ENCODE assay signal across 1 cellular context in the genomic region with DNA sequence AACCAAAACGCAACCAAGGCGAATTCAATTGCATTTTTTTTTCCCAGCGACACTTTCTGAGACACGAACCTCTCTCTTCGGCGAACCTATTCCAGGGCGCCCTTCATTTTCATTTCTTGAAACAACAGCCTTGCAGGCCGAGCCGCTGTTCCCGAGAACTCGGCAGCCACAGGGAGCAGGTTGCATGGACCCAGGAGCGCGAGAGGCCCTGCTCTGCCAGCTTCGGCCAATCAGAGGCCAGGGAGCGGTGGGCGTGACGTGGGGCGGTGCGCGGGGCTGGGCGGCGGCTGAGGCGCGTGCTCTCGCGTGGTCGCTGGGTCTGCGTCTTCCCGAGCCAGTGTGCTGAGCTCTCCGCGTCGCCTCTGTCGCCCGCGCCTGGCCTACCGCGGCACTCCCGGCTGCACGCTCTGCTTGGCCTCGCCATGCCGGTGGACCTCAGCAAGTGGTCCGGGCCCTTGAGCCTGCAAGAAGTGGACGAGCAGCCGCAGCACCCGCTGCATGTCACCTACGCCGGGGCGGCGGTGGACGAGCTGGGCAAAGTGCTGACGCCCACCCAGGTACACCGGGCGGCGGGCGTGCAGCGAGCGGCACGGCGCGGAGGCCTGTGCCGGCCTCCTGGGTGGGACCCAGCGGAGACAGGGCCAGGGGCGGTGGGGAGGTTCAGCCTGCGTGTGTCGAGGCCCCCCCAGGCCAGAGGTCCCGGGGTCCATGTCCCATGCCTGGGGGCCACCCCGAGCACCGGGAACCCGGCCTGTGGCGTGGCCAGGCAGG.
TF ChIP-seq lines count a peak whose summit lies in the region.

A gene (plus strand): TSS at position 337 of the 771 bp plus-strand sequence. CDS start 86 bp downstream, at position 423.

TF ChIP-seq in HepG2, 621 proteins besides CTCF, POLR2A, EP300 and RAD21 (continued from another document and continues in another):
- TF ChIP-seq, protein P1, sequence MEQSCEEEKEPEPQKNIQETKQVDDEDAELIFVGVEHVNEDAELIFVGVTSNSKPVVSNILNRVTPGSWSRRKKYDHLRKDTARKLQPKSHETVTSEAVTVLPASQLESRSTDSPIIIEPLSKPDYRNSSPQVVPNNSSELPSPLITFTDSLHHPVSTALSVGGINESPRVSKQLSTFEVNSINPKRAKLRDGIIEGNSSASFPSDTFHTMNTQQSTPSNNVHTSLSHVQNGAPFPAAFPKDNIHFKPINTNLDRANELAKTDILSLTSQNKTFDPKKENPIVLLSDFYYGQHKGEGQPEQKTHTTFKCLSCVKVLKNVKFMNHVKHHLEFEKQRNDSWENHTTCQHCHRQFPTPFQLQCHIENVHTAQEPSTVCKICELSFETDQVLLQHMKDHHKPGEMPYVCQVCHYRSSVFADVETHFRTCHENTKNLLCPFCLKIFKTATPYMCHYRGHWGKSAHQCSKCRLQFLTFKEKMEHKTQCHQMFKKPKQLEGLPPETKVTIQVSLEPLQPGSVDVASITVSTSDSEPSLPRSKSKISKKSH (CRISPR knock-in tag; IDR thresholded peaks at IDR 0.05; ENCODE audit: borderline replicate concordance): 0 out of 2 replicates have a peak, but pooled peaks have one; percentile 50
- TF ChIP-seq, protein P2, sequence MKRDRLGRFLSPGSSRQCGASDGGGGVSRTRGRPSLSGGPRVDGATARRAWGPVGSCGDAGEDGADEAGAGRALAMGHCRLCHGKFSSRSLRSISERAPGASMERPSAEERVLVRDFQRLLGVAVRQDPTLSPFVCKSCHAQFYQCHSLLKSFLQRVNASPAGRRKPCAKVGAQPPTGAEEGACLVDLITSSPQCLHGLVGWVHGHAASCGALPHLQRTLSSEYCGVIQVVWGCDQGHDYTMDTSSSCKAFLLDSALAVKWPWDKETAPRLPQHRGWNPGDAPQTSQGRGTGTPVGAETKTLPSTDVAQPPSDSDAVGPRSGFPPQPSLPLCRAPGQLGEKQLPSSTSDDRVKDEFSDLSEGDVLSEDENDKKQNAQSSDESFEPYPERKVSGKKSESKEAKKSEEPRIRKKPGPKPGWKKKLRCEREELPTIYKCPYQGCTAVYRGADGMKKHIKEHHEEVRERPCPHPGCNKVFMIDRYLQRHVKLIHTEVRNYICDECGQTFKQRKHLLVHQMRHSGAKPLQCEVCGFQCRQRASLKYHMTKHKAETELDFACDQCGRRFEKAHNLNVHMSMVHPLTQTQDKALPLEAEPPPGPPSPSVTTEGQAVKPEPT (CRISPR knock-in tag; IDR thresholded peaks at IDR 0.05; ENCODE audit: low read depth): peak; percentile 67; the same call in 1 of the 2 replicates
- TF ChIP-seq NFE2L2 (IDR thresholded peaks at IDR 0.05; ENCODE audit: low read length) (no peak), TARDBP (CRISPR knock-in tag; IDR thresholded peaks at IDR 0.05) (peak; percentile 92; the same call in 1 of the 2 replicates), ZNF773 (CRISPR knock-in tag; IDR thresholded peaks at IDR 0.05; ENCODE audit: borderline replicate concordance) (peak; percentile 40), CBX5 (CRISPR knock-in tag; IDR thresholded peaks at IDR 0.05; ENCODE audit: borderline replicate concordance) (no peak), AHR (CRISPR knock-in tag; IDR thresholded peaks at IDR 0.05) (peak; percentile 81; the same call in 1 of the 2 replicates), ATAD3A (CRISPR knock-in tag; IDR thresholded peaks at IDR 0.05) (no peak), TGIF2 (CRISPR knock-in tag; IDR thresholded peaks at IDR 0.05) (peak; percentile 90), FOXK1 (CRISPR knock-in tag; IDR thresholded peaks at IDR 0.05; ENCODE audit: borderline replicate concordance, low read depth) (0 out of 2 replicates have a peak, but pooled peaks have one; percentile 51), ZNF263 (CRISPR knock-in tag; IDR thresholded peaks at IDR 0.05) (peak; percentile 70; the same call in 1 of the 2 replicates), HES4 (CRISPR knock-in tag; IDR thresholded peaks at IDR 0.05; ENCODE audit: borderline replicate concordance) (peak; percentile 97), EED (CRISPR knock-in tag; IDR thresholded peaks at IDR 0.05) (peak; percentile 17; the same call in 1 of the 2 replicates), ZFP90 (CRISPR knock-in tag; IDR thresholded peaks at IDR 0.05; ENCODE audit: borderline replicate concordance) (peak; percentile 78; the same call in 1 of the 2 replicates), HOXA7 (CRISPR knock-in tag; IDR thresholded peaks at IDR 0.05) (no peak), POLR2G (IDR thresholded peaks at IDR 0.05; ENCODE audit: low read depth, low read length) (peak; percentile 96), ZNF776 (CRISPR knock-in tag; IDR thresholded peaks at IDR 0.05) (peak; percentile 91)
- TF ChIP-seq, protein P3, sequence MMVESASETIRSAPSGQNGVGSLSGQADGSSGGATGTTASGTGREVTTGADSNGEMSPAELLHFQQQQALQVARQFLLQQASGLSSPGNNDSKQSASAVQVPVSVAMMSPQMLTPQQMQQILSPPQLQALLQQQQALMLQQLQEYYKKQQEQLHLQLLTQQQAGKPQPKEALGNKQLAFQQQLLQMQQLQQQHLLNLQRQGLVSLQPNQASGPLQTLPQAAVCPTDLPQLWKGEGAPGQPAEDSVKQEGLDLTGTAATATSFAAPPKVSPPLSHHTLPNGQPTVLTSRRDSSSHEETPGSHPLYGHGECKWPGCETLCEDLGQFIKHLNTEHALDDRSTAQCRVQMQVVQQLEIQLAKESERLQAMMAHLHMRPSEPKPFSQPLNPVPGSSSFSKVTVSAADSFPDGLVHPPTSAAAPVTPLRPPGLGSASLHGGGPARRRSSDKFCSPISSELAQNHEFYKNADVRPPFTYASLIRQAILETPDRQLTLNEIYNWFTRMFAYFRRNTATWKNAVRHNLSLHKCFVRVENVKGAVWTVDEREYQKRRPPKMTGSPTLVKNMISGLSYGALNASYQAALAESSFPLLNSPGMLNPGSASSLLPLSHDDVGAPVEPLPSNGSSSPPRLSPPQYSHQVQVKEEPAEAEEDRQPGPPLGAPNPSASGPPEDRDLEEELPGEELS (CRISPR knock-in tag; IDR thresholded peaks at IDR 0.05): peak; percentile 45; the same call in 1 of the 2 replicates
- TF ChIP-seq, protein P4, sequence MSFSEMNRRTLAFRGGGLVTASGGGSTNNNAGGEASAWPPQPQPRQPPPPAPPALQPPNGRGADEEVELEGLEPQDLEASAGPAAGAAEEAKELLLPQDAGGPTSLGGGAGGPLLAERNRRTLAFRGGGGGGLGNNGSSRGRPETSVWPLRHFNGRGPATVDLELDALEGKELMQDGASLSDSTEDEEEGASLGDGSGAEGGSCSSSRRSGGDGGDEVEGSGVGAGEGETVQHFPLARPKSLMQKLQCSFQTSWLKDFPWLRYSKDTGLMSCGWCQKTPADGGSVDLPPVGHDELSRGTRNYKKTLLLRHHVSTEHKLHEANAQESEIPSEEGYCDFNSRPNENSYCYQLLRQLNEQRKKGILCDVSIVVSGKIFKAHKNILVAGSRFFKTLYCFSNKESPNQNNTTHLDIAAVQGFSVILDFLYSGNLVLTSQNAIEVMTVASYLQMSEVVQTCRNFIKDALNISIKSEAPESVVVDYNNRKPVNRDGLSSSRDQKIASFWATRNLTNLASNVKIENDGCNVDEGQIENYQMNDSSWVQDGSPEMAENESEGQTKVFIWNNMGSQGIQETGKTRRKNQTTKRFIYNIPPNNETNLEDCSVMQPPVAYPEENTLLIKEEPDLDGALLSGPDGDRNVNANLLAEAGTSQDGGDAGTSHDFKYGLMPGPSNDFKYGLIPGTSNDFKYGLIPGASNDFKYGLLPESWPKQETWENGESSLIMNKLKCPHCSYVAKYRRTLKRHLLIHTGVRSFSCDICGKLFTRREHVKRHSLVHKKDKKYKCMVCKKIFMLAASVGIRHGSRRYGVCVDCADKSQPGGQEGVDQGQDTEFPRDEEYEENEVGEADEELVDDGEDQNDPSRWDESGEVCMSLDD (CRISPR knock-in tag; IDR thresholded peaks at IDR 0.05; ENCODE audit: borderline replicate concordance): peak; percentile 48; the same call in 1 of the 2 replicates
- TF ChIP-seq, protein P5, sequence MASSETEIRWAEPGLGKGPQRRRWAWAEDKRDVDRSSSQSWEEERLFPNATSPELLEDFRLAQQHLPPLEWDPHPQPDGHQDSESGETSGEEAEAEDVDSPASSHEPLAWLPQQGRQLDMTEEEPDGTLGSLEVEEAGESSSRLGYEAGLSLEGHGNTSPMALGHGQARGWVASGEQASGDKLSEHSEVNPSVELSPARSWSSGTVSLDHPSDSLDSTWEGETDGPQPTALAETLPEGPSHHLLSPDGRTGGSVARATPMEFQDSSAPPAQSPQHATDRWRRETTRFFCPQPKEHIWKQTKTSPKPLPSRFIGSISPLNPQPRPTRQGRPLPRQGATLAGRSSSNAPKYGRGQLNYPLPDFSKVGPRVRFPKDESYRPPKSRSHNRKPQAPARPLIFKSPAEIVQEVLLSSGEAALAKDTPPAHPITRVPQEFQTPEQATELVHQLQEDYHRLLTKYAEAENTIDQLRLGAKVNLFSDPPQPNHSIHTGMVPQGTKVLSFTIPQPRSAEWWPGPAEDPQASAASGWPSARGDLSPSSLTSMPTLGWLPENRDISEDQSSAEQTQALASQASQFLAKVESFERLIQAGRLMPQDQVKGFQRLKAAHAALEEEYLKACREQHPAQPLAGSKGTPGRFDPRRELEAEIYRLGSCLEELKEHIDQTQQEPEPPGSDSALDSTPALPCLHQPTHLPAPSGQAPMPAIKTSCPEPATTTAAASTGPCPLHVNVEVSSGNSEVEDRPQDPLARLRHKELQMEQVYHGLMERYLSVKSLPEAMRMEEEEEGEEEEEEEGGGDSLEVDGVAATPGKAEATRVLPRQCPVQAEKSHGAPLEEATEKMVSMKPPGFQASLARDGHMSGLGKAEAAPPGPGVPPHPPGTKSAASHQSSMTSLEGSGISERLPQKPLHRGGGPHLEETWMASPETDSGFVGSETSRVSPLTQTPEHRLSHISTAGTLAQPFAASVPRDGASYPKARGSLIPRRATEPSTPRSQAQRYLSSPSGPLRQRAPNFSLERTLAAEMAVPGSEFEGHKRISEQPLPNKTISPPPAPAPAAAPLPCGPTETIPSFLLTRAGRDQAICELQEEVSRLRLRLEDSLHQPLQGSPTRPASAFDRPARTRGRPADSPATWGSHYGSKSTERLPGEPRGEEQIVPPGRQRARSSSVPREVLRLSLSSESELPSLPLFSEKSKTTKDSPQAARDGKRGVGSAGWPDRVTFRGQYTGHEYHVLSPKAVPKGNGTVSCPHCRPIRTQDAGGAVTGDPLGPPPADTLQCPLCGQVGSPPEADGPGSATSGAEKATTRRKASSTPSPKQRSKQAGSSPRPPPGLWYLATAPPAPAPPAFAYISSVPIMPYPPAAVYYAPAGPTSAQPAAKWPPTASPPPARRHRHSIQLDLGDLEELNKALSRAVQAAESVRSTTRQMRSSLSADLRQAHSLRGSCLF (CRISPR knock-in tag; IDR thresholded peaks at IDR 0.05; ENCODE audit: borderline replicate concordance): peak; percentile 63; the same call in 1 of the 2 replicates
- TF ChIP-seq, protein P6, sequence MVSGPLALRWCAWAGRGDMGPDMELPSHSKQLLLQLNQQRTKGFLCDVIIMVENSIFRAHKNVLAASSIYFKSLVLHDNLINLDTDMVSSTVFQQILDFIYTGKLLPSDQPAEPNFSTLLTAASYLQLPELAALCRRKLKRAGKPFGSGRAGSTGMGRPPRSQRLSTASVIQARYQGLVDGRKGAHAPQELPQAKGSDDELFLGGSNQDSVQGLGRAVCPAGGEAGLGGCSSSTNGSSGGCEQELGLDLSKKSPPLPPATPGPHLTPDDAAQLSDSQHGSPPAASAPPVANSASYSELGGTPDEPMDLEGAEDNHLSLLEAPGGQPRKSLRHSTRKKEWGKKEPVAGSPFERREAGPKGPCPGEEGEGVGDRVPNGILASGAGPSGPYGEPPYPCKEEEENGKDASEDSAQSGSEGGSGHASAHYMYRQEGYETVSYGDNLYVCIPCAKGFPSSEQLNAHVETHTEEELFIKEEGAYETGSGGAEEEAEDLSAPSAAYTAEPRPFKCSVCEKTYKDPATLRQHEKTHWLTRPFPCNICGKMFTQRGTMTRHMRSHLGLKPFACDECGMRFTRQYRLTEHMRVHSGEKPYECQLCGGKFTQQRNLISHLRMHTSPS (CRISPR knock-in tag; IDR thresholded peaks at IDR 0.05; ENCODE audit: low read depth): peak; percentile 69; the same call in 1 of the 2 replicates
- TF ChIP-seq, protein P7, sequence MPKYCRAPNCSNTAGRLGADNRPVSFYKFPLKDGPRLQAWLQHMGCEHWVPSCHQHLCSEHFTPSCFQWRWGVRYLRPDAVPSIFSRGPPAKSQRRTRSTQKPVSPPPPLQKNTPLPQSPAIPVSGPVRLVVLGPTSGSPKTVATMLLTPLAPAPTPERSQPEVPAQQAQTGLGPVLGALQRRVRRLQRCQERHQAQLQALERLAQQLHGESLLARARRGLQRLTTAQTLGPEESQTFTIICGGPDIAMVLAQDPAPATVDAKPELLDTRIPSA (CRISPR knock-in tag; IDR thresholded peaks at IDR 0.05; ENCODE audit: borderline replicate concordance): no peak
- TF ChIP-seq, protein P8, sequence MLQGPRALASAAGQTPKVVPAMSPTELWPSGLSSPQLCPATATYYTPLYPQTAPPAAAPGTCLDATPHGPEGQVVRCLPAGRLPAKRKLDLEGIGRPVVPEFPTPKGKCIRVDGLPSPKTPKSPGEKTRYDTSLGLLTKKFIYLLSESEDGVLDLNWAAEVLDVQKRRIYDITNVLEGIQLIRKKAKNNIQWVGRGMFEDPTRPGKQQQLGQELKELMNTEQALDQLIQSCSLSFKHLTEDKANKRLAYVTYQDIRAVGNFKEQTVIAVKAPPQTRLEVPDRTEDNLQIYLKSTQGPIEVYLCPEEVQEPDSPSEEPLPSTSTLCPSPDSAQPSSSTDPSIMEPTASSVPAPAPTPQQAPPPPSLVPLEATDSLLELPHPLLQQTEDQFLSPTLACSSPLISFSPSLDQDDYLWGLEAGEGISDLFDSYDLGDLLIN (CRISPR knock-in tag; IDR thresholded peaks at IDR 0.05; ENCODE audit: borderline replicate concordance): peak; percentile 96; the same call in 1 of the 2 replicates
